10 cellular contexts compared by ENCODE assay signal in genomic region chr21:36788116-36788515, GRCh38.
DNase-seq lines count a peak whose midpoint lies in the region; ATAC-seq, FAIRE-seq and TF ChIP-seq lines count a peak whose summit lies in the region.
"Had no signal": no experiment of that assay in that cellular context is flagged by ENCODE, and none has a peak within 500 bp of the region (broad histone marks: within the 10 kb centered on the region; RNA-seq: fewer than 3 reads in every experiment).

No MANE protein-coding gene starts in this region.

- no peaks in the 10 kb centered on the region for H3K36me3 ChIP-seq in kidney (ENCODE audit: control insufficient read depth in 1 of 2, insufficient read depth in 2 of 2, low read length in 2 of 2)

- intact Hi-C loops in kidney (cut with DNase I) = no loop called here

- no peak overlapping the region for H3K9ac ChIP-seq in kidney (ENCODE audit: low read length in 2 of 2)

- FAIRE-seq in kidney (lab: Jason Lieb, UNC) (no peak), GM19239 (lab: Jason Lieb, UNC) (no peak)

- no peak overlapping the region for H3K27ac ChIP-seq in kidney (ENCODE audit: low read depth in 2 of 2, low read length in 2 of 2)

- DNase-seq in A172 (ENCODE audit: low spot score) = peak; percentile 81
- peak in 74 of 76 experiments; percentile 55 to 96 (median 89) for DNase-seq in HUDEP-2 (lab: John Stamatoyannopoulos, UW; ENCODE audit: unreplicated experiment in 76 of 76)
- DNase-seq in T1000 (lab: John Stamatoyannopoulos, UW) = peak; percentile 42
- peak; percentile 89 for DNase-seq in kidney
- no peak for DNase-seq in cerebellum (ENCODE audit: low spot score)
- no peak for DNase-seq in NCI-H82 (lab: John Stamatoyannopoulos, UW)
- no peak for DNase-seq in GM19239 (ENCODE audit: insufficient read length, low spot score)
- DNase-seq: activated CD4-positive, alpha-beta T cell treated with anti-CD3 and anti-CD28 coated beads, Interleukin-2, amount 50 U/mL, for 48 hours; stimulated activated CD8-positive, alpha-beta memory T cell treated with anti-CD3 and anti-CD28 coated beads, Interleukin-4, amount 100 ng/mL, for 48 hours had no signal

- H3K4me3 ChIP-seq in kidney (ENCODE audit: low read length in 2 of 2) = no peak overlapping the region

- H3K9me3 ChIP-seq in kidney (ENCODE audit: control insufficient read depth in 1 of 2, low read length in 2 of 2) = no peaks in the 10 kb centered on the region

- TF ChIP-seq CTCF in kidney (IDR thresholded peaks at IDR 0.05; ENCODE audit: borderline replicate concordance, extremely low read depth, insufficient read depth) = no peak

- no peak for ATAC-seq in GM19463 (IDR thresholded peaks at IDR 0.05; ENCODE audit: unreplicated experiment)

- H3K4me1 ChIP-seq in kidney (ENCODE audit: control insufficient read depth in 1 of 2, insufficient read depth in 1 of 2, low read depth in 1 of 2, low read length in 2 of 2) = no peaks in the 10 kb centered on the region

Comparison
In these comparisons a context has a peak if more than half of its experiments do, and no peak if none do; other contexts are left out.
1. DNase-seq: peak in A172 (single experiment), HUDEP-2 (74 of 76), T1000 (single experiment) and kidney (single experiment); none in cerebellum (single experiment), NCI-H82 (single experiment) and GM19239 (single experiment).